12 cellular contexts compared by ENCODE assay signal in genomic region chr17:55157165-55157564, GRCh38.
DNase-seq lines count a peak whose midpoint lies in the region; ATAC-seq and TF ChIP-seq lines count a peak whose summit lies in the region.
"Had no signal": no experiment of that assay in that cellular context is flagged by ENCODE, and none has a peak within 500 bp of the region (broad histone marks: within the 10 kb centered on the region; RNA-seq: fewer than 3 reads in every experiment).

No MANE protein-coding gene starts in this region.

- no peaks in the 10 kb centered on the region for H3K9me3 Mint-ChIP-seq in nephron progenitor cell
- H3K9me3 Mint-ChIP-seq: activated naive CD8-positive, alpha-beta T cell treated with anti-CD3 and anti-CD28 coated beads, Interleukin-2, amount 50 U/mL, for 24 hours; T-helper 2 cell treated with Interferon-gamma antibody and Interleukin-4, amounts not matched to agents 5 μg/mL and 100 μg/mL, for 36 hours had no signal

- CTCF ChIA-PET in HEK293 (lab: Yijun Ruan, JAX) = no interaction called here

- H3K27me3 Mint-ChIP-seq in nephron progenitor cell (ENCODE audit: low read depth, poor library complexity) = peaks cover 2% of the 10 kb centered on the region
- H3K27me3 Mint-ChIP-seq: activated naive CD8-positive, alpha-beta T cell treated with anti-CD3 and anti-CD28 coated beads, Interleukin-2, amount 50 U/mL, for 24 hours had no signal

- peaks cover 15% of the 10 kb centered on the region for H3K4me1 ChIP-seq in HEK293 (ENCODE audit: control insufficient read depth, insufficient read depth, low read length)

- H3K4me3 ChIP-seq in HEK293 (ENCODE audit: low read depth, low read length) (no peak overlapping the region), coronary artery (no peak overlapping the region)
- H3K4me3 ChIP-seq: smooth muscle cell had no signal

- POLR2A ChIA-PET in HEK293 (lab: Yijun Ruan, JAX) = interaction anchor here (0.5 kb wide), 1 partner anchor 80 kb away, joined by 3 read pairs; no protein-coding TSS in a partner anchor

- peak; percentile 83 for ATAC-seq in SK-N-SH treated with all-trans-retinoic acid at 6 μM for 48 hours
- ATAC-seq in GM18502 (IDR thresholded peaks at IDR 0.05; ENCODE audit: poor library complexity, unreplicated experiment) = no peak
- ATAC-seq in HG02884 (IDR thresholded peaks at IDR 0.05; ENCODE audit: unreplicated experiment) = no peak
- ATAC-seq: activated naive CD8-positive, alpha-beta T cell treated with anti-CD3 and anti-CD28 coated beads, Interleukin-2, amount 50 U/mL, for 24 hours had no signal

- DNase-seq in A172 (ENCODE audit: low spot score) = peak; percentile 25
- DNase-seq in iris pigment epithelial cell (ENCODE audit: low read depth) = peak; percentile 75
- no peak for DNase-seq in coronary artery (ENCODE audit: low spot score)
- DNase-seq in nephron progenitor cell = no peak
- DNase-seq: activated naive CD8-positive, alpha-beta T cell treated with anti-CD3 and anti-CD28 coated beads, Interleukin-2, amount 50 U/mL, for 24 hours; AML-193 had no signal

- H3K36me3 ChIP-seq in HEK293 (ENCODE audit: control insufficient read depth in 2 of 2, insufficient read depth in 1 of 2, low read length in 2 of 2) = peaks cover 0 to 10% of the 10 kb centered on the region in 2 experiments; a peak in 1 of 3 replicates

- H3K27ac ChIP-seq in HEK293 (ENCODE audit: extremely low read depth, low read depth, low read length) (no peak overlapping the region), coronary artery (no peak overlapping the region)

- H3K27ac Mint-ChIP-seq in nephron progenitor cell = no peak overlapping the region
- H3K27ac Mint-ChIP-seq: activated naive CD8-positive, alpha-beta T cell treated with anti-CD3 and anti-CD28 coated beads, Interleukin-2, amount 50 U/mL, for 24 hours; T-helper 2 cell treated with Interferon-gamma antibody and Interleukin-4, amounts not matched to agents 5 μg/mL and 100 μg/mL, for 36 hours had no signal

- peaks cover 15% of the 10 kb centered on the region for H3K36me3 Mint-ChIP-seq in nephron progenitor cell (ENCODE audit: low read depth)

- no peak for TF ChIP-seq CTCF in HEK293 (tag by site-specific recombination; IDR thresholded peaks at IDR 0.05)
- no peak for TF ChIP-seq CTCF in coronary artery (IDR thresholded peaks at IDR 0.05)
- TF ChIP-seq CTCF in nephron progenitor cell (IDR thresholded peaks at IDR 0.05) = no peak

- no peaks in the 10 kb centered on the region for H3K9me3 ChIP-seq in HEK293 (ENCODE audit: control insufficient read depth, insufficient read depth, low read depth, low read length)

- H3K4me3 Mint-ChIP-seq in nephron progenitor cell = no peak overlapping the region
- H3K4me3 Mint-ChIP-seq: activated naive CD8-positive, alpha-beta T cell treated with anti-CD3 and anti-CD28 coated beads, Interleukin-2, amount 50 U/mL, for 24 hours; T-helper 2 cell treated with Interferon-gamma antibody and Interleukin-4, amounts not matched to agents 5 μg/mL and 100 μg/mL, for 36 hours had no signal

- peaks cover 4% of the 10 kb centered on the region for H3K4me1 Mint-ChIP-seq in nephron progenitor cell
- H3K4me1 Mint-ChIP-seq: activated naive CD8-positive, alpha-beta T cell treated with anti-CD3 and anti-CD28 coated beads, Interleukin-2, amount 50 U/mL, for 24 hours had no signal

TF ChIP-seq in HEK293, 187 proteins besides CTCF, POLR2A, EP300 and RAD21 (continues in another document):
- TF ChIP-seq GFI1B (tag by site-specific recombination; IDR thresholded peaks at IDR 0.05) (no peak), ZNF518A (tag by site-specific recombination; conservative IDR thresholded peaks at IDR 0.05; ENCODE audit: low read depth) (no peak), SCRT1 (tag by site-specific recombination; IDR thresholded peaks at IDR 0.05; ENCODE audit: borderline replicate concordance) (no peak), WT1 (tag by site-specific recombination; IDR thresholded peaks at IDR 0.05) (no peak)

TF ChIP-seq in SK-N-SH treated with all-trans-retinoic acid at 6 μM for 48 hours, 23 proteins besides CTCF, POLR2A, EP300 and RAD21:
- TF ChIP-seq CSRNP3 (CRISPR knock-in tag; IDR thresholded peaks at IDR 0.05) = no peak
- TF ChIP-seq ZNF565 (CRISPR knock-in tag; conservative IDR thresholded peaks at IDR 0.05; ENCODE audit: low read depth) = no peak
- TF ChIP-seq ISL1 (CRISPR knock-in tag; IDR thresholded peaks at IDR 0.05) = peak; percentile 62; the same call in 1 of the 2 replicates
- no peak for TF ChIP-seq TCF4 (CRISPR knock-in tag; IDR thresholded peaks at IDR 0.05; ENCODE audit: borderline replicate concordance)

Comparison
In these comparisons a context has a peak if more than half of its experiments do, and no peak if none do; other contexts are left out.
1. DNase-seq: peak in A172 (single experiment) and iris pigment epithelial cell (single experiment); none in coronary artery (single experiment) and nephron progenitor cell (single experiment).